ENCODE assay signal across 1 cellular context in the genomic region with DNA sequence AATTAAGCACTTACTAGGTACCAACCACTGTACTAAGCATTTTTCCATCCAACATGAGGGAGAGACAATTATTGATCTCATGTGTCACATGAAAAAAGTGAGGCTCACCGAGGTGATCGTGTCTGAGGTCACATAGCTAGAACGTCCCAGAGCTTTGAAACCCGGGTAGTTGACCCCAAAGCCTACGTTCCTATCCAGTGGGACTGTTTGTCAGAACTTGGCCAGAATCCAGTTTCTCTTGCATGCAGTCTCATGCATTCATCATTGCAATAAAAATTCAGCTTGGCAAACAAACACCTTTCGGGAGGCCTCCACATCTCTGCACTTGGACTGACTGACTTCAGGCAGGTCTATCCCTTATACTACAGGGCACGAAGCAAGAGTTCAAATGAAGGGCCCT.
TF ChIP-seq lines count a peak whose summit lies in the region.

No MANE protein-coding gene starts in this region.

TF ChIP-seq in HCT116, 20 proteins besides CTCF, POLR2A, EP300 and RAD21:
- TF ChIP-seq POLR2AphosphoS5 (IDR thresholded peaks at IDR 0.05; ENCODE audit: low read depth, low read length) (no peak), CBX3 (IDR thresholded peaks at IDR 0.05; ENCODE audit: low read depth) (no peak), FOSL1 (IDR thresholded peaks at IDR 0.05; ENCODE audit: low read depth) (no peak), REST (IDR thresholded peaks at IDR 0.05; ENCODE audit: low read depth) (no peak), JUND (IDR thresholded peaks at IDR 0.05) (no peak), SRF (IDR thresholded peaks at IDR 0.05; ENCODE audit: low read depth) (no peak)
